13 cellular contexts compared by ENCODE assay signal in genomic region chr6:138546733-138547185, GRCh38. TPM values are rescaled to one million over a fixed set of nuclear protein-coding genes. Genes with fewer than 3 reads are reported as not detected.
DNase-seq lines count a peak whose midpoint lies in the region; TF ChIP-seq lines count a peak whose summit lies in the region.
"Had no signal": no experiment of that assay in that cellular context is flagged by ENCODE, and none has a peak within 500 bp of the region (broad histone marks: within the 10 kb centered on the region; RNA-seq: fewer than 3 reads in every experiment).

No MANE protein-coding gene starts in this region.

- in situ Hi-C loops in astrocyte of the spinal cord (cut with HindIII; ENCODE audit: low sequenced_read_pairs), result no loop called here

- H2AK5ac ChIP-seq in mesendoderm (ENCODE audit: low read length), result no peak overlapping the region

- no peak overlapping the region for H3K9ac ChIP-seq in mesendoderm (ENCODE audit: low read length)

- no peaks in the 10 kb centered on the region for H3K79me1 ChIP-seq in mesendoderm (ENCODE audit: low read length)

- no peak for TF ChIP-seq CTCF in astrocyte of the spinal cord (IDR thresholded peaks at IDR 0.05; ENCODE audit: low read depth, low read length)
- no peak for TF ChIP-seq CTCF in stomach (IDR thresholded peaks at IDR 0.05)

- no peak overlapping the region for H3K4me2 ChIP-seq in mesendoderm (ENCODE audit: low read length)

- peak overlapping the region; percentile 9 for H3K56ac ChIP-seq in mesendoderm (ENCODE audit: low read length)

- no peak overlapping the region for H2BK120ac ChIP-seq in mesendoderm (ENCODE audit: low read depth, low read length)

- H3K9me3 ChIP-seq in stomach, result no peaks in the 10 kb centered on the region
- H3K9me3 ChIP-seq: neutrophil had no signal

- H3K4ac ChIP-seq in mesendoderm (ENCODE audit: low read depth, low read length), result peak overlapping the region; percentile 43

- H3K27me3 ChIP-seq in mesendoderm (ENCODE audit: insufficient read depth, low read length, poor library complexity) (no peaks in the 10 kb centered on the region), stomach (no peaks in the 10 kb centered on the region)
- H3K27me3 ChIP-seq: neutrophil had no signal

- H4K8ac ChIP-seq in mesendoderm (ENCODE audit: low read depth, low read length), result no peak overlapping the region

- H4K5ac ChIP-seq in mesendoderm (ENCODE audit: low read length), result peak overlapping the region; percentile 40

- H3K4me1 ChIP-seq in mesendoderm (ENCODE audit: control insufficient read depth, low read depth, low read length) (peaks cover 3% of the 10 kb centered on the region), stomach (peaks cover under 1 to 41% (median 23%) of the 10 kb centered on the region in 4 donors)

- H3K4me3 ChIP-seq in astrocyte of the spinal cord (ENCODE audit: low read depth, low read length), result no peak overlapping the region
- no peak overlapping the region for H3K4me3 ChIP-seq in mesendoderm (ENCODE audit: low read length)
- no peak overlapping the region for H3K4me3 ChIP-seq in stomach
- H3K4me3 ChIP-seq: K562 had no signal

- H3K23ac ChIP-seq in mesendoderm (ENCODE audit: low read length), result no peak overlapping the region

- H3K36me3 ChIP-seq in mesendoderm (ENCODE audit: control insufficient read depth, insufficient read depth, low read length) (no peaks in the 10 kb centered on the region), stomach (no peaks in the 10 kb centered on the region)
- H3K36me3 ChIP-seq: neutrophil had no signal

- peaks cover 35% of the 10 kb centered on the region for H3K79me2 ChIP-seq in mesendoderm (ENCODE audit: control insufficient read depth, insufficient read depth, low read length)

- DNase-seq in NCI-H345 (lab: John Stamatoyannopoulos, UW) (peak; percentile 13), NCI-H345 treated with DMSO at 0.1 percent for 48 hours (lab: John Stamatoyannopoulos, UW; ENCODE audit: unreplicated experiment) (no peak), M059J (ENCODE audit: low read depth) (peak; percentile 73), astrocyte of the spinal cord (ENCODE audit: low read depth, low spot score) (peak; percentile 88), mesendoderm (peak; percentile 88), midbrain (lab: John Stamatoyannopoulos, UW) (no peak), stomach (no peak), middle frontal gyrus (ENCODE audit: extremely low spot score, low spot score) (no peak)
- DNase-seq: central memory CD4-positive, alpha-beta T cell; GF-D8; stimulated activated CD4-positive, alpha-beta T cell treated with anti-CD3 and anti-CD28 coated beads, Interleukin-4, amount 100 ng/mL, for 4 hours had no signal

- no peak for TF ChIP-seq EP300 in stomach (IDR thresholded peaks at IDR 0.05)

- H3K27ac ChIP-seq in mesendoderm (ENCODE audit: low read depth, low read length) (peak overlapping the region; percentile 72), stomach (no peak overlapping the region)
- H3K27ac ChIP-seq: neutrophil had no signal

- TF ChIP-seq POLR2A in stomach (IDR thresholded peaks at IDR 0.05), result no peak

- H3K18ac ChIP-seq in mesendoderm (ENCODE audit: low read length), result peak overlapping the region; percentile 45

- no peak overlapping the region for H2BK15ac ChIP-seq in mesendoderm (replicated peaks; ENCODE audit: low read depth)

- no CpG with 5 or more reads among the region's 5 CpGs for WGBS in mesendoderm (ENCODE audit: extremely low coverage, insufficient coverage, low lambda C conversion rate)
- 52 to 59% (median 54%) methylated on average over 5 of the region's 5 CpGs for WGBS in stomach, 5 donors

- peak overlapping the region; percentile 4 for H2BK5ac ChIP-seq in mesendoderm (ENCODE audit: low read length)

- intact Hi-C loops in stomach (cut with DNase I; ENCODE audit: low total_unique reads), result no loop called here

RNA-seq across cellular contexts. Expression of gene NHSL1, which starts 47.5 kb away (rescaled TPM):
- total RNA-seq in M059J (2014; rRNA removed; shearing (Covaris generic)), result 6.2 and 10.1 TPM in 2 replicates
- polyA plus RNA-seq in mesendoderm (2013, experiment 1 of 2), result 23.1 TPM
- 23.1 TPM for polyA plus RNA-seq in mesendoderm (2013, experiment 2 of 2)
- total RNA-seq in stomach, result 10 to 100 TPM; 23.2 to 44.6 (median 36.1) TPM
- 1 to 10 TPM; 1.8 to 3.0 (median 2.3) TPM for polyA plus RNA-seq in stomach

Comparison
In these comparisons a context has a peak if more than half of its experiments do, and no peak if none do; other contexts are left out.
1. DNase-seq: peak in NCI-H345 (single experiment), M059J (single experiment), astrocyte of the spinal cord (single experiment) and mesendoderm (single experiment); none in NCI-H345 treated with DMSO at 0.1 percent for 48 hours (single experiment), midbrain (single experiment), stomach (single experiment) and middle frontal gyrus (single experiment).